Comparison of ENCODE assay signal across 1 cellular context in the genomic region with DNA sequence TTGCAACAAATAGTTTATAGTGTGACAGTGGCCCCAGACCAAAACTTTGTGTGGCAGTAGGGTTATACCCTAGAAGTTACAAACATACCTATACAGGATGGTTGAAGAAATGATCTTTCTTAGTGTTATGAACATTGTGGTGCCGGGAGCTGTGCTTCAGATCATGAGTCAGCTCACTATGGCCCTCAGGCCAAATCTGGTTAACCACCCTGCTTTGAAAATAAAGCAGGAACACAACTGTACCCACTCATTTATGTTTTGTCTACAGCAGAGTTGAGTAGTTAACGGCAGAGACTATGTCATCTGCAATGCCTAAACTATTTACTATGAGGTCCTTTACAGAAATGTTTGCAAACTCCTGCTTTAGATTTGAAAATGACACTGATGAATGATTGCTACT.
TF ChIP-seq lines count a peak whose summit lies in the region.

No MANE protein-coding gene starts in this region.

TF ChIP-seq in GM23338, 12 proteins besides CTCF, POLR2A, EP300 and RAD21 (continued from another document):
- no peak for TF ChIP-seq ZNF462 (CRISPR knock-in tag; IDR thresholded peaks at IDR 0.05)
